In genomic region chr12:71460318-71460717, GRCh38 we compare ENCODE assay signal across 30 cellular contexts. TPM values are rescaled to one million over a fixed set of nuclear protein-coding genes. Genes with fewer than 3 reads are reported as not detected.
"Had no signal": no experiment of that assay in that cellular context is flagged by ENCODE, and none has a peak within 500 bp of the region (broad histone marks: within the 10 kb centered on the region; RNA-seq: fewer than 3 reads in every experiment).

No MANE protein-coding gene starts in this region.

- H3K27ac ChIP-seq: brain microvascular endothelial cell, WERI-Rb-1 had no signal

- DNase-seq: activated B cell treated with CpG ODN at 0.5 μM for 24 hours; activated CD4-positive, alpha-beta T cell treated with anti-CD3 and anti-CD28 coated beads for 48 hours; activated CD4-positive, alpha-beta T cell treated with anti-CD3 and anti-CD28 coated beads, Interleukin-2, amount 50 U/mL, for 1 hour; activated CD4-positive, alpha-beta T cell treated with anti-CD3 and anti-CD28 coated beads, Interleukin-2, amount 50 U/mL, for 48 hours; activated CD8-positive, alpha-beta memory T cell treated with anti-CD3 and anti-CD28 coated beads for 24 hours; activated CD8-positive, alpha-beta T cell treated with anti-CD3 and anti-CD28 coated beads for 36 hours; activated effector memory CD4-positive, alpha-beta T cell treated with Interleukin-2 at 50 U/mL for 16 hours; activated gamma-delta T cell treated with Interleukin-2 at 50 U/mL for 16 hours; activated naive CD4-positive, alpha-beta T cell treated with anti-CD3 and anti-CD28 coated beads, Interleukin-2, amount 50 U/mL, for 16 hours; activated naive CD4-positive, alpha-beta T cell treated with Interleukin-2 at 50 U/mL for 16 hours; activated T-cell treated with anti-CD3 and anti-CD28 coated beads, Interleukin-2, amount 50 U/mL, for 4 hours; amniotic stem cell; anterior cingulate cortex; brain microvascular endothelial cell; cortex of kidney; dermis blood vessel endothelial cell; effector CD4-positive, alpha-beta T cell; foreskin fibroblast; T-helper 1 cell; T-helper 17 cell; T1000; WERI-Rb-1 had no signal

- H3K4me3 Mint-ChIP-seq: activated B cell treated with CpG ODN at 0.5 μM for 24 hours; activated CD8-positive, alpha-beta T cell treated with anti-CD3 and anti-CD28 coated beads for 36 hours; activated naive CD8-positive, alpha-beta T cell; activated T-cell treated with anti-CD3 and anti-CD28 coated beads, Interleukin-2, amount 50 U/mL, for 4 hours; activated T-helper 17 cell treated with anti-CD3 and anti-CD28 coated beads, Interleukin-2, amount 50 U/mL, for 72 hours; central memory CD8-positive, alpha-beta T cell; T-helper 17 cell; T-helper 2 cell treated with Interferon-gamma antibody and Interleukin-4, amounts not matched to agents 5 μg/mL and 100 μg/mL, for 36 hours had no signal

- H3K4me1 Mint-ChIP-seq: activated B cell treated with CpG ODN at 0.5 μM for 24 hours; activated T-helper 17 cell treated with anti-CD3 and anti-CD28 coated beads, Interleukin-2, amount 50 U/mL, for 72 hours; central memory CD8-positive, alpha-beta T cell; T-helper 17 cell had no signal

- H3K27ac Mint-ChIP-seq: activated B cell treated with CpG ODN at 0.5 μM for 24 hours; activated CD8-positive, alpha-beta T cell treated with anti-CD3 and anti-CD28 coated beads for 36 hours; activated naive CD8-positive, alpha-beta T cell; activated T-helper 17 cell treated with anti-CD3 and anti-CD28 coated beads, Interleukin-2, amount 50 U/mL, for 72 hours; T-helper 17 cell; T-helper 2 cell treated with Interferon-gamma antibody and Interleukin-4, amounts not matched to agents 5 μg/mL and 100 μg/mL, for 36 hours had no signal

- H3K36me3 Mint-ChIP-seq: activated naive CD8-positive, alpha-beta T cell had no signal

- H3K9me3 Mint-ChIP-seq: activated B cell treated with CpG ODN at 0.5 μM for 24 hours; activated CD8-positive, alpha-beta T cell treated with anti-CD3 and anti-CD28 coated beads for 36 hours; activated T-cell treated with anti-CD3 and anti-CD28 coated beads, Interleukin-2, amount 50 U/mL, for 4 hours; activated T-helper 17 cell treated with anti-CD3 and anti-CD28 coated beads, Interleukin-2, amount 50 U/mL, for 72 hours; central memory CD8-positive, alpha-beta T cell; T-helper 2 cell treated with Interferon-gamma antibody and Interleukin-4, amounts not matched to agents 5 μg/mL and 100 μg/mL, for 36 hours had no signal

- H3K36me3 ChIP-seq: brain microvascular endothelial cell, WERI-Rb-1 had no signal

RNA-seq across cellular contexts. Expression of gene LGR5, which starts 20.7 kb away (rescaled TPM):
- total RNA-seq: activated B cell treated with CpG ODN at 0.5 μM for 24 hours; activated CD8-positive, alpha-beta T cell treated with anti-CD3 and anti-CD28 coated beads for 36 hours; activated T-cell treated with anti-CD3 and anti-CD28 coated beads, Interleukin-2, amount 50 U/mL, for 4 hours; activated T-helper 17 cell treated with anti-CD3 and anti-CD28 coated beads, Interleukin-2, amount 50 U/mL, for 72 hours; bronchial epithelial cell; cardiac septum; dermis blood vessel endothelial cell; epithelial cell of proximal tubule; esophagus mucosa; T-helper 17 cell had no signal
